ENCODE assay signal across 1 cellular context in genomic region chr5:57303985-57304384, GRCh38.
TF ChIP-seq lines count a peak whose summit lies in the region.

No MANE protein-coding gene starts in this region.

TF ChIP-seq in SK-N-SH, 30 proteins besides CTCF, POLR2A, EP300 and RAD21 (continued from another document):
- TF ChIP-seq USF2 (IDR thresholded peaks at IDR 0.05; ENCODE audit: borderline replicate concordance, low read depth, low read length) (no peak), MXI1 (IDR thresholded peaks at IDR 0.05; ENCODE audit: low read depth, low read length) (no peak), FOXM1 (IDR thresholded peaks at IDR 0.05; ENCODE audit: low read depth) (no peak), TCF12 (IDR thresholded peaks at IDR 0.05) (no peak), TEAD4 (IDR thresholded peaks at IDR 0.05; ENCODE audit: borderline replicate concordance, insufficient read depth) (no peak)
